Comparison of ENCODE assay signal across 1 cellular context in the genomic region with DNA sequence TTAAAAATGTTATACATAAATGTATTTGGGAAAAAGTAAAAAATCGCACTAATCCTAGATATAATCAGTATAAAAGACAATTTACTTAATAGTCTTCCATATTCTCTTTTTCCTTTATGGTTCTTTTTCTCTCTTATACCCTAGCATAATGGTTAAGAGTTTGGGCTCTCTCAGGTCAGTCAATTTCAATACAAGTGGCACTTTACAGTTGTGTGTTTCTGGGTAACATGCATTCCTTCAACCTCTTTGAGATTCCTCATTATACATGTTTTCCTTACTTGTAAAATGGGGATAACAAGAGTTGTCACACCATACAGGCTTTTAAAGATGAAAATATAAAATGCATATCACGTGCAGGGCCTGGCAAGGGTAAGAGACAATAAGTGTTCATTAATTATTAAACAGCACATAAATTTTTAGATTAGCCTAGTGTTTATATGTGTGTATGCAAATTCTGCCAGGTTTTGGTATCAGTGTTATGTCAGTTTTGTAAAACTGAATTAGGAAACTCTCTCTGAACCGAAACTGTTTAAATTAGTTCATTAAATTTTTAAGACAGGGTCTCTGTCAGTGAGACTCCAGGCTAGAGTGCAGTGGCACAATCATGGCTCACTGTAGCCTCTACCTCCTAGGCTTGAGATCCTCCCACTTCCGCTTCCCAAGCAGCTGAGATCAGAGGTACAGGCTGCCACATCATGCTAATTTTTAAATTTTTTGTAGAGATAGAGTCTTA.
TF ChIP-seq lines count a peak whose summit lies in the region.

No MANE protein-coding gene starts in this region.

TF ChIP-seq in HepG2, 621 proteins besides CTCF, POLR2A, EP300 and RAD21 (continued from another document):
- TF ChIP-seq, protein P1, sequence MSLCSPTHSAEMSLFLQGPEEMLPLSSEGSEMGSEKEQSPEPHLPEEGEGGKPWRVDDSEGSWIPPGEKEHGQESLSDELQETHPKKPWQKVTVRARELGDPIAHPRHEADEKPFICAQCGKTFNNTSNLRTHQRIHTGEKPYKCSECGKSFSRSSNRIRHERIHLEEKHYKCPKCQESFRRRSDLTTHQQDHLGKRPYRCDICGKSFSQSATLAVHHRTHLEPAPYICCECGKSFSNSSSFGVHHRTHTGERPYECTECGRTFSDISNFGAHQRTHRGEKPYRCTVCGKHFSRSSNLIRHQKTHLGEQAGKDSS (CRISPR knock-in tag; IDR thresholded peaks at IDR 0.05; ENCODE audit: borderline replicate concordance, low read depth): no peak
